Comparison of ENCODE assay signal across 21 cellular contexts in genomic region chr2:169345507-169346120, GRCh38. TPM values are rescaled to one million over a fixed set of nuclear protein-coding genes. Genes with fewer than 3 reads are reported as not detected.
DNase-seq lines count a peak whose midpoint lies in the region; FAIRE-seq and TF ChIP-seq lines count a peak whose summit lies in the region.
"Had no signal": no experiment of that assay in that cellular context is flagged by ENCODE, and none has a peak within 500 bp of the region (broad histone marks: within the 10 kb centered on the region; RNA-seq: fewer than 3 reads in every experiment).

No MANE protein-coding gene starts in this region.

- peaks cover 43% of the 10 kb centered on the region for H3K4me1 Mint-ChIP-seq in neural crest cell

- H3K36me3 Mint-ChIP-seq in neural crest cell (ENCODE audit: low read depth), result no peaks in the 10 kb centered on the region

- H3K4me3 Mint-ChIP-seq in neural crest cell, result peak overlapping the region; percentile 21
- H3K4me3 Mint-ChIP-seq: CD4-positive, alpha-beta T cell; H9 had no signal

- no peak for FAIRE-seq in kidney (lab: Jason Lieb, UNC)
- FAIRE-seq: A549, G401.6 had no signal

- no peaks in the 10 kb centered on the region for H3K9me3 ChIP-seq in kidney (ENCODE audit: control insufficient read depth in 1 of 2, low read length in 2 of 2)
- H3K9me3 ChIP-seq: A549, Caco-2 had no signal

- no peaks in the 10 kb centered on the region for H3K36me3 ChIP-seq in kidney (ENCODE audit: control insufficient read depth in 1 of 2, insufficient read depth in 2 of 2, low read length in 2 of 2)

- H3K27ac ChIP-seq in angular gyrus (ENCODE audit: low read depth, low read length) (peak overlapping the region; percentile 90), kidney (ENCODE audit: low read depth in 2 of 2, low read length in 2 of 2) (peak overlapping the region; percentile 2 to 79), temporal lobe (ENCODE audit: low read depth, low read length) (peak overlapping the region; percentile 97)
- H3K27ac ChIP-seq: A549 had no signal

- H3K9me3 Mint-ChIP-seq in neural crest cell, result no peaks in the 10 kb centered on the region
- H3K9me3 Mint-ChIP-seq: CD4-positive, alpha-beta T cell; H9 had no signal

- intact Hi-C loops in kidney (cut with DNase I), result no loop called here

- peaks cover 7 to 11% of the 10 kb centered on the region in 2 donors for H3K4me1 ChIP-seq in kidney (ENCODE audit: control insufficient read depth in 1 of 2, insufficient read depth in 1 of 2, low read depth in 1 of 2, low read length in 2 of 2)
- H3K4me1 ChIP-seq: A549 had no signal

- no peaks in the 10 kb centered on the region for H3K27me3 Mint-ChIP-seq in neural crest cell (ENCODE audit: low read depth)

- DNase-seq in kidney (no peak), neural crest cell (ENCODE audit: low read depth, low spot score) (no peak), KG1 (lab: John Stamatoyannopoulos, UW) (no peak), NCI-H2081 treated with DMSO at 0.1 percent for 48 hours (lab: John Stamatoyannopoulos, UW) (no peak), dedifferentiated amniotic fluid mesenchymal stem cell (ENCODE audit: extremely low spot score) (no peak)
- no peak for DNase-seq in stimulated activated CD4-positive, alpha-beta T cell treated with anti-CD3 and anti-CD28 coated beads, Interleukin-4, amount 100 ng/mL, for 1 hour
- DNase-seq: Caco-2; CD4-positive, alpha-beta T cell; H9; NCI-H1048; NCI-H1436 treated with DMSO at 0.1 percent for 48 hours; NCI-H2029; NCI-H2171 treated with DMSO at 0.1 percent for 48 hours; NCI-H446 had no signal

- peak overlapping the region; percentile 64 for H3K27ac Mint-ChIP-seq in neural crest cell (ENCODE audit: unreplicated experiment)
- H3K27ac Mint-ChIP-seq: CD4-positive, alpha-beta T cell; H9 had no signal

- H3K4me3 ChIP-seq in kidney (ENCODE audit: low read length in 2 of 2), result peak overlapping the region in 1 of 2 donors; percentile 10
- H3K4me3 ChIP-seq: A549 had no signal

- TF ChIP-seq CTCF in kidney (IDR thresholded peaks at IDR 0.05; ENCODE audit: borderline replicate concordance, extremely low read depth, insufficient read depth), result no peak
- no peak for TF ChIP-seq CTCF in neural crest cell (conservative IDR thresholded peaks at IDR 0.05)

- no peak overlapping the region for H3K9ac ChIP-seq in kidney (ENCODE audit: low read length in 2 of 2)

RNA-seq across cellular contexts. Expression of gene LRP2, which starts 16.7 kb away (rescaled TPM):
- total RNA-seq in kidney (85.4 TPM), neural crest cell (27.5 and 29.4 TPM in 2 replicates), temporal lobe (0.49 TPM)
- polyA plus RNA-seq in kidney (ENCODE audit: insufficient read depth, low read depth, low replicate concordance), result 44.7 TPM
- total RNA-seq: HT-29, M059J had no signal
- polyA plus RNA-seq: BJ had no signal

Comparison
In these comparisons a context has a peak if more than half of its experiments do, and no peak if none do; other contexts are left out.
1. H3K27ac ChIP-seq: peak in every context shown above with its lines; median percentile 97 in temporal lobe; 90 in angular gyrus; 40 in kidney.
2. RNA of gene LRP2, which starts 16.7 kb away (total RNA-seq): 85.4 TPM in kidney (single experiment) and 27.5 to 29.4 TPM in neural crest cell; 0.49 TPM in temporal lobe (single experiment); every median in the first group is over 10 times any median in the second.